20 cellular contexts compared by ENCODE assay signal in genomic region chr15:29377141-29377540, GRCh38.
"Had no signal": no experiment of that assay in that cellular context is flagged by ENCODE, and none has a peak within 500 bp of the region (broad histone marks: within the 10 kb centered on the region; RNA-seq: fewer than 3 reads in every experiment).

No MANE protein-coding gene starts in this region.

- H3K4me3 Mint-ChIP-seq: activated naive CD4-positive, alpha-beta T cell treated with anti-CD3 and anti-CD28 coated beads for 36 hours; naive thymus-derived CD4-positive, alpha-beta T cell; stimulated activated naive B cell treated with anti-CD40 and anti-IgM and Interleukin-4, amounts not matched to agents 10 μg/mL and 1 μg/mL and 100 μg/mL, for 72 hours had no signal

- H3K27ac Mint-ChIP-seq: activated naive CD4-positive, alpha-beta T cell treated with anti-CD3 and anti-CD28 coated beads for 36 hours; activated T-helper 2 cell treated with anti-CD3 and anti-CD28 coated beads, Interferon-gamma antibody, Interleukin-2, Interleukin-4, amounts not matched to agents 10 μg/mL and 5 μg/mL and 100 μg/mL, durations not matched to agents 14 hours and 24 hours and 36 hours; naive thymus-derived CD4-positive, alpha-beta T cell; progenitor cell of endocrine pancreas; stimulated activated naive B cell treated with anti-CD40 and anti-IgM and Interleukin-4, amounts not matched to agents 10 μg/mL and 1 μg/mL and 100 μg/mL, for 72 hours had no signal

- H3K27me3 Mint-ChIP-seq: progenitor cell of endocrine pancreas had no signal

- H3K36me3 Mint-ChIP-seq: naive thymus-derived CD4-positive, alpha-beta T cell; stimulated activated naive B cell treated with anti-CD40 and anti-IgM and Interleukin-4, amounts not matched to agents 10 μg/mL and 1 μg/mL and 100 μg/mL, for 72 hours had no signal

- H3K9me3 ChIP-seq: esophagus muscularis mucosa, left lung, right atrium auricular region, vagina had no signal

- H3K4me3 ChIP-seq: coronary artery, esophagus muscularis mucosa, left lung, right atrium auricular region, skin epidermis, tibial nerve, vagina had no signal

- DNase-seq: activated CD4-positive, alpha-beta T cell treated with anti-CD3 and anti-CD28 coated beads for 1 hour; activated CD4-positive, alpha-beta T cell treated with anti-CD3 and anti-CD28 coated beads, Interleukin-2, amount 50 U/mL, for 48 hours; activated naive CD4-positive, alpha-beta T cell treated with anti-CD3 and anti-CD28 coated beads for 36 hours; kidney; left lung; mammary epithelial cell; naive thymus-derived CD4-positive, alpha-beta T cell; stimulated activated CD4-positive, alpha-beta T cell treated with anti-CD3 and anti-CD28 coated beads, Interleukin-15, amount 100 ng/mL, for 24 hours; stimulated activated CD4-positive, alpha-beta T cell treated with anti-CD3 and anti-CD28 coated beads, Interleukin-4, amount 100 ng/mL, for 1 hour; stimulated activated naive B cell treated with anti-CD40 and anti-IgM and Interleukin-4, amounts not matched to agents 10 μg/mL and 1 μg/mL and 100 μg/mL, for 72 hours; substantia nigra; T1000 had no signal

- H3K36me3 ChIP-seq: esophagus muscularis mucosa, left lung, right atrium auricular region, tibial nerve, vagina had no signal

- ATAC-seq: left lung; naive thymus-derived CD4-positive, alpha-beta T cell; stimulated activated naive B cell treated with anti-CD40 and anti-IgM and Interleukin-4, amounts not matched to agents 10 μg/mL and 1 μg/mL and 100 μg/mL, for 72 hours had no signal

- H3K4me1 ChIP-seq: esophagus muscularis mucosa, left lung, right atrium auricular region, tibial nerve, vagina had no signal

- H3K27ac ChIP-seq: coronary artery, esophagus muscularis mucosa, left lung, right atrium auricular region, skin epidermis, tibial nerve, vagina had no signal

- H3K9me3 Mint-ChIP-seq: activated naive CD4-positive, alpha-beta T cell treated with anti-CD3 and anti-CD28 coated beads for 36 hours; activated T-helper 2 cell treated with anti-CD3 and anti-CD28 coated beads, Interferon-gamma antibody, Interleukin-2, Interleukin-4, amounts not matched to agents 10 μg/mL and 5 μg/mL and 100 μg/mL, durations not matched to agents 14 hours and 24 hours and 36 hours; naive thymus-derived CD4-positive, alpha-beta T cell; stimulated activated naive B cell treated with anti-CD40 and anti-IgM and Interleukin-4, amounts not matched to agents 10 μg/mL and 1 μg/mL and 100 μg/mL, for 72 hours had no signal

- H3K27me3 ChIP-seq: esophagus muscularis mucosa, left lung, right atrium auricular region, tibial nerve, vagina had no signal

- H3K4me1 Mint-ChIP-seq: naive thymus-derived CD4-positive, alpha-beta T cell; stimulated activated naive B cell treated with anti-CD40 and anti-IgM and Interleukin-4, amounts not matched to agents 10 μg/mL and 1 μg/mL and 100 μg/mL, for 72 hours had no signal
